Comparison of ENCODE assay signal across 16 cellular contexts in the genomic region with DNA sequence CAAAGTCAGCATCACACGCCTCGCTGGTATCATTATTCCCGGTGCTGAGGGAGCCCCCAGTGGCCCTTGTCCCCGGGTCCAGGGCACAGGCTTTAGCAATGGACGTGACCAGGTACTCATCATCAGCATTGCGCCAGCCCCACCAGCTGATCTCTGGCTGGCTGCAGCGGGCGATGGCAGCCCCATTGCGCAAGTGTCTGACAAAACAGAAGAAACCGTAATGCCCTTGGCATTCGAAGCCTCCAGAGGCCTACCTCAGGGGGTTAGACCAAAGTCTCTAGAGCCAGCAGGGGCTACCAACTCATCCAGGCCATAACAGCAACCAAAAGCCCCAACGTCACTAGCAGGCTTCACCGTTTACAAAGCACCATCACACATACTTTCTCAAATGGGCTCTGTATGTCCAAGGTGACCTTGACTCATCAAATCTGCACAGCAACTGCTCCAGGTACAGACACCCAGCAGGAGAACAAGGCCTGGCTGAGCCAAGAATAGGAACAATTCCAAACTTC. TPM values are rescaled to one million over a fixed set of nuclear protein-coding genes. Genes with fewer than 3 reads are reported as not detected.
DNase-seq lines count a peak whose midpoint lies in the region; ATAC-seq and TF ChIP-seq lines count a peak whose summit lies in the region.
"Had no signal": no experiment of that assay in that cellular context is flagged by ENCODE, and none has a peak within 500 bp of the region (broad histone marks: within the 10 kb centered on the region; RNA-seq: fewer than 3 reads in every experiment).

No MANE protein-coding gene starts in this region.

- 87% methylated on average over 13 of the region's 13 CpGs for WGBS in mammary epithelial cell (ENCODE audit: low coverage, missing lambda C conversion rate)
- WGBS in adrenal gland, 4 donors, result 56 to 87% (median 73%) methylated on average over 7 to 13 of the region's 13 CpGs
- WGBS in aorta, 2 donors, result 93 to 94% methylated on average over 13 of the region's 13 CpGs

- DNase-seq in MCF 10A (ENCODE audit: unreplicated experiment) (peak; percentile 92), mammary epithelial cell (no peak), adrenal gland (peak in 6 of 7 donors; percentile 59 to 72 (median 67)), left ventricle myocardium superior (no peak), aorta (no peak), NAMALWA (ENCODE audit: low spot score) (no peak)
- DNase-seq: activated CD4-positive, alpha-beta T cell treated with anti-CD3 and anti-CD28 coated beads, Interleukin-2, amount 50 U/mL, for 1 hour; activated T-cell treated with anti-CD3 and anti-CD28 coated beads, Interleukin-2, amount 50 U/mL, for 24 hours; NCI-H1092 treated with DMSO at 0.1 percent for 48 hours; stimulated activated CD4-positive, alpha-beta T cell treated with anti-CD3 and anti-CD28 coated beads, Interleukin-4, amount 100 ng/mL, for 1 hour; tibial artery had no signal

- H3K79me2 ChIP-seq in mammary epithelial cell (ENCODE audit: insufficient read depth, low read length), result no peaks in the 10 kb centered on the region

- H3K9ac ChIP-seq in mammary epithelial cell (ENCODE audit: insufficient read depth, low read length), result no peak overlapping the region

- in situ Hi-C loops in mammary epithelial cell (cut with MboI; ENCODE audit: low sequenced_read_pairs in 2 of 2), result loop anchor here in 1 of 2 donors (25.0 kb wide), 1 partner anchor 505 kb away; no protein-coding TSS in a partner anchor

- H3K4me1 Mint-ChIP-seq in MCF 10A (ENCODE audit: insufficient read depth, unreplicated experiment), result peaks cover 3% of the 10 kb centered on the region
- H3K4me1 Mint-ChIP-seq: mesothelial cell of epicardium had no signal

- H3K4me1 ChIP-seq in mammary epithelial cell (ENCODE audit: insufficient read depth, low read length), result no peaks in the 10 kb centered on the region
- H3K4me1 ChIP-seq in adrenal gland (replicated peaks in 1 of 2), result peaks cover 0 to 6% of the 10 kb centered on the region in 2 donors
- no peaks in the 10 kb centered on the region for H3K4me1 ChIP-seq in aorta (ENCODE audit: control insufficient read depth in 1 of 2, insufficient read depth in 2 of 2, low read length in 2 of 2)
- H3K4me1 ChIP-seq: sigmoid colon, SJSA1, tibial artery had no signal

- H3K4me3 Mint-ChIP-seq in MCF 10A (ENCODE audit: unreplicated experiment), result no peak overlapping the region
- H3K4me3 Mint-ChIP-seq: activated T-cell treated with anti-CD3 and anti-CD28 coated beads, Interleukin-2, amount 50 U/mL, for 24 hours; mesothelial cell of epicardium had no signal

- no peak for TF ChIP-seq CTCF in MCF 10A (IDR thresholded peaks at IDR 0.05; ENCODE audit: unreplicated experiment)
- TF ChIP-seq CTCF in mammary epithelial cell (conservative IDR thresholded peaks at IDR 0.05 in 1 of 2, IDR thresholded peaks at IDR 0.05 in 1 of 2; ENCODE audit: extremely low read depth in 1 of 2, insufficient read depth in 1 of 2, low read depth in 1 of 2, low read length in 2 of 2), result no peak
- TF ChIP-seq CTCF in adrenal gland (IDR thresholded peaks at IDR 0.05), result no peak

- no peak for TF ChIP-seq POLR2A in adrenal gland (IDR thresholded peaks at IDR 0.05)

- no peak overlapping the region for H2AFZ ChIP-seq in mammary epithelial cell (ENCODE audit: low read depth, low read length)

- ATAC-seq in left ventricle myocardium superior (peak; percentile 75), aorta (ENCODE audit: low FRiP score) (peak; percentile 36), HG02623 (IDR thresholded peaks at IDR 0.05; ENCODE audit: unreplicated experiment) (no peak), HG03521 (IDR thresholded peaks at IDR 0.05; ENCODE audit: unreplicated experiment) (no peak)

- no peak overlapping the region for H3K4me2 ChIP-seq in mammary epithelial cell (ENCODE audit: insufficient read depth, low read depth, low read length)

- H3K36me3 ChIP-seq in mammary epithelial cell (ENCODE audit: insufficient read depth, low read length), result peaks cover 30% of the 10 kb centered on the region
- peaks cover 0 to 99% of the 10 kb centered on the region in 2 donors for H3K36me3 ChIP-seq in adrenal gland (replicated peaks in 1 of 2)
- H3K36me3 ChIP-seq in aorta (ENCODE audit: control insufficient read depth in 1 of 2, insufficient read depth in 2 of 2, low read length in 1 of 2), result peaks cover 0 to 21% of the 10 kb centered on the region in 2 donors

- H3K27me3 Mint-ChIP-seq in MCF 10A (ENCODE audit: insufficient read depth, unreplicated experiment), result no peaks in the 10 kb centered on the region
- H3K27me3 Mint-ChIP-seq: activated T-cell treated with anti-CD3 and anti-CD28 coated beads, Interleukin-2, amount 50 U/mL, for 24 hours had no signal

- intact Hi-C loops in MCF 10A (cut with micrococcal nuclease), result no loop called here
- intact Hi-C loops in mammary epithelial cell (cut with micrococcal nuclease), result no loop called here
- intact Hi-C loops in adrenal gland (cut with DNase I), result no loop called here
- intact Hi-C loops in left ventricle myocardium superior (cut with micrococcal nuclease), result no loop called here
- intact Hi-C loops in aorta (cut with DNase I), result no loop called here

- CTCF ChIA-PET in MCF 10A (lab: Yijun Ruan, JAX), result interaction anchor here (0.6 kb wide), 2 partner anchors 9 to 842 kb away, joined by 3 to 5 read pairs; no protein-coding TSS in a partner anchor
- CTCF ChIA-PET in mammary epithelial cell (lab: Charles Lee; ENCODE audit: low non-redundant PET), result no interaction called here

- no peaks in the 10 kb centered on the region for H3K9me3 Mint-ChIP-seq in MCF 10A (ENCODE audit: unreplicated experiment)
- H3K9me3 Mint-ChIP-seq: activated T-cell treated with anti-CD3 and anti-CD28 coated beads, Interleukin-2, amount 50 U/mL, for 24 hours; mesothelial cell of epicardium had no signal

- H3K4me3 ChIP-seq in mammary epithelial cell (replicated peaks in 1 of 3; ENCODE audit: insufficient read depth in 1 of 3, low read depth in 2 of 3, low read length in 3 of 3) (no peak overlapping the region), adrenal gland (no peak overlapping the region), aorta (ENCODE audit: low read length in 2 of 2) (no peak overlapping the region)
- H3K4me3 ChIP-seq: sigmoid colon, SJSA1, tibial artery had no signal

- POLR2A ChIA-PET in MCF 10A (lab: Yijun Ruan, JAX), result no interaction called here

- dilution Hi-C loops in mammary epithelial cell (cut with HindIII; ENCODE audit: low sequenced_read_pairs), result no loop called here

- H4K20me1 ChIP-seq in mammary epithelial cell (ENCODE audit: insufficient read depth, low read length), result no peaks in the 10 kb centered on the region

- H3K9me3 ChIP-seq in mammary epithelial cell (replicated peaks; ENCODE audit: insufficient read depth, low read length), result no peaks in the 10 kb centered on the region
- no peaks in the 10 kb centered on the region for H3K9me3 ChIP-seq in adrenal gland (replicated peaks in 1 of 3)
- H3K9me3 ChIP-seq in aorta (ENCODE audit: control insufficient read depth, low read length), result no peaks in the 10 kb centered on the region
- H3K9me3 ChIP-seq: sigmoid colon, SJSA1, tibial artery had no signal

- H3K27me3 ChIP-seq in mammary epithelial cell (ENCODE audit: insufficient read depth, low read length), result no peaks in the 10 kb centered on the region
- no peaks in the 10 kb centered on the region for H3K27me3 ChIP-seq in adrenal gland
- H3K27me3 ChIP-seq in aorta (ENCODE audit: control insufficient read depth in 1 of 2, insufficient read depth in 2 of 2, low read length in 1 of 2), result no peaks in the 10 kb centered on the region
- H3K27me3 ChIP-seq: sigmoid colon, SJSA1, tibial artery had no signal

- H3K27ac ChIP-seq in mammary epithelial cell (ENCODE audit: insufficient read depth, low read depth, low read length) (no peak overlapping the region), adrenal gland (peak overlapping the region in 2 of 5 donors; percentile 27 to 73), aorta (ENCODE audit: low read depth in 1 of 2, low read length in 2 of 2) (no peak overlapping the region)
- H3K27ac ChIP-seq: sigmoid colon, SJSA1, tibial artery had no signal

- BruUV-seq in MCF 10A (replicated peaks; lab: Mats Ljungman, UMichigan) (no TSS peak), mammary epithelial cell (replicated peaks; lab: Mats Ljungman, UMichigan) (no TSS peak)

- peak overlapping the region; percentile 89 for H3K27ac Mint-ChIP-seq in MCF 10A (ENCODE audit: low read depth, unreplicated experiment)
- H3K27ac Mint-ChIP-seq: activated T-cell treated with anti-CD3 and anti-CD28 coated beads, Interleukin-2, amount 50 U/mL, for 24 hours; mesothelial cell of epicardium had no signal

- H3K36me3 Mint-ChIP-seq in MCF 10A (ENCODE audit: insufficient read depth, unreplicated experiment), result peaks cover 75% of the 10 kb centered on the region

RNA-seq across cellular contexts. Expression of a gene that starts 7.3 kb away (rescaled TPM):
- total RNA-seq in MCF 10A (2022), result 33.5 and 38.1 TPM in 2 replicates
- 10 to 100 TPM; 27.8 to 27.9 TPM for total RNA-seq in mammary epithelial cell
- polyA plus RNA-seq in mammary epithelial cell, result 25.2 TPM
- 83.6 TPM for polyA minus RNA-seq in mammary epithelial cell
- total RNA-seq in adrenal gland, result 10 to 100 TPM; 36.4 to 72.0 (median 43.7) TPM
- 10 to 100 TPM; 11.4 to 43.1 (median 17.0) TPM for polyA plus RNA-seq in adrenal gland
- total RNA-seq in left ventricle myocardium superior, result 12.6 TPM
- total RNA-seq in aorta, result 10 to 100 TPM; 38.7 to 38.8 TPM
- polyA plus RNA-seq in aorta, result 10 to 100 TPM; 14.0 to 17.7 TPM

RNA-seq across cellular contexts. Expression of a gene that starts 19.0 kb away (rescaled TPM):
- total RNA-seq in MCF 10A (2022) (not detected in 2 replicates), mammary epithelial cell (under 1 TPM in 1 of 2 donors, not detected in 1; 0.17 TPM), adrenal gland (not detected), left ventricle myocardium superior (not detected), aorta (not detected)
- polyA plus RNA-seq in mammary epithelial cell (not detected), adrenal gland (under 1 TPM; 0.03 to 0.08 (median 0.04) TPM), aorta (not detected)
- polyA minus RNA-seq in mammary epithelial cell, result not detected
- total RNA-seq: SJSA1 had no signal

Comparison
In these comparisons a context has a peak if more than half of its experiments do, and no peak if none do; other contexts are left out.
1. DNase-seq: peak in MCF 10A (single experiment) and adrenal gland (6 of 7); none in mammary epithelial cell (single experiment), left ventricle myocardium superior (single experiment), aorta (0 of 2) and NAMALWA (single experiment).
2. ATAC-seq: peak in left ventricle myocardium superior (single experiment) and aorta (single experiment); none in HG02623 (single experiment) and HG03521 (single experiment).